ENCODE assay signal across 14 cellular contexts in the genomic region with DNA sequence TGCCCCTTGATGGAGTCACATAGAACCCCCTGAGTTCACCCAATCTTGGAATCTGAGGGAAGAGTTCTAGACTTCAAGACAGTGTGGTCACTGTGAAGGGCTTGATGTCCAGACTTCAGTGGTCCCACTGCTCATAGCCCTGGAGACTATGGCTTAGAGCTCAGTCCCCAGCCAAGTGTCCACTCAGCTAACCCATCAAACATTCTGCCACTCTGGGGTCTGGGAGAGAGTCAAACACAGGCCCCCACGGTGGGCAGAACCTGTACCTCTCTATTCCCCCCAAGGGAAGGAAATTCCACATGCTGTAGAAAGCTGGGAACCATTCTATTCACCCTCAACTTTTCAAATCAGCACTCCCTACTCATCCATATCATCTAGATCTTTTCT. TPM values are rescaled to one million over a fixed set of nuclear protein-coding genes. Genes with fewer than 3 reads are reported as not detected.
DNase-seq lines count a peak whose midpoint lies in the region; ATAC-seq, FAIRE-seq and TF ChIP-seq lines count a peak whose summit lies in the region.
"Had no signal": no experiment of that assay in that cellular context is flagged by ENCODE, and none has a peak within 500 bp of the region (broad histone marks: within the 10 kb centered on the region; RNA-seq: fewer than 3 reads in every experiment).

No MANE protein-coding gene starts in this region.

- H3K79me2 ChIP-seq in GM23248 (ENCODE audit: insufficient read depth) (no peaks in the 10 kb centered on the region), keratinocyte (ENCODE audit: control insufficient read depth, insufficient read depth, low read length) (no peaks in the 10 kb centered on the region)

- DNase-seq in GM23248, result no peak
- DNase-seq in keratinocyte (ENCODE audit: low read depth, low spot score), result no peak
- no peak for DNase-seq in stimulated activated effector memory CD8-positive, alpha-beta T cell treated with anti-CD3 and anti-CD28 coated beads, Interleukin-12 subunit alpha, Interleukin-12 subunit beta, amount 100 ng/mL, for 72 hours (ENCODE audit: low spot score in 2 of 2)
- no peak for DNase-seq in GM12891 (ENCODE audit: insufficient read length, low spot score)
- DNase-seq in midbrain (lab: John Stamatoyannopoulos, UW), result no peak
- no peak for DNase-seq in NCI-H226
- DNase-seq: activated naive CD4-positive, alpha-beta T cell treated with anti-CD3 and anti-CD28 coated beads, Interleukin-2, amount 50 U/mL, for 16 hours; CD4-positive, alpha-beta memory T cell; effector memory CD4-positive, alpha-beta T cell; MM.1S; naive B cell; NCI-H510A treated with DMSO at 0.1 percent for 48 hours had no signal

- no peak for TF ChIP-seq CTCF in WI38 (IDR thresholded peaks at IDR 0.05; ENCODE audit: low read depth, low read length)
- no peak for TF ChIP-seq CTCF in keratinocyte (optimal IDR thresholded peaks at IDR 0.05 in 1 of 3, IDR thresholded peaks at IDR 0.05 in 1 of 3, conservative IDR thresholded peaks at IDR 0.05 in 1 of 3; ENCODE audit: extremely low read depth in 1 of 3, insufficient read depth in 2 of 3, low read length in 3 of 3)

- H3F3A ChIP-seq in GM23248 (ENCODE audit: insufficient read depth), result peaks cover 76% of the 10 kb centered on the region

- peaks cover under 1% of the 10 kb centered on the region for H3K9me3 Mint-ChIP-seq in stimulated activated effector memory CD8-positive, alpha-beta T cell treated with anti-CD3 and anti-CD28 coated beads, Interleukin-12 subunit alpha, Interleukin-12 subunit beta, amount 100 ng/mL, for 72 hours
- H3K9me3 Mint-ChIP-seq: CD4-positive, alpha-beta memory T cell; naive B cell had no signal

- no peak overlapping the region for H2AFZ ChIP-seq in GM23248
- H2AFZ ChIP-seq in keratinocyte (ENCODE audit: control insufficient read depth, low read length), result peak overlapping the region; percentile 57

- H3K4me2 ChIP-seq in GM23248 (ENCODE audit: unreplicated experiment) (peak overlapping the region; percentile 56), keratinocyte (ENCODE audit: control insufficient read depth, extremely low read depth, insufficient read depth, low read depth, low read length) (peak overlapping the region; percentile 76)

- in situ Hi-C loops in GM23248 (cut with MboI), result no loop called here

- no peaks in the 10 kb centered on the region for H3K36me3 ChIP-seq in GM23248 (ENCODE audit: low read depth)
- no peaks in the 10 kb centered on the region for H3K36me3 ChIP-seq in keratinocyte (ENCODE audit: control insufficient read depth in 2 of 2, extremely low read depth in 1 of 2, insufficient read depth in 2 of 2, low read length in 2 of 2)

- H3K4me3 ChIP-seq in GM23248 (0 out of 2 replicates have a peak overlapping the region, but pooled peaks have one; percentile 16), WI38 (ENCODE audit: low read depth, low read length) (peak overlapping the region; percentile 24; the same call in 1 of the 2 replicates), keratinocyte (ENCODE audit: control insufficient read depth in 2 of 3, extremely low read depth in 1 of 3, insufficient read depth in 2 of 3, low read depth in 1 of 3, low read length in 3 of 3) (no peak overlapping the region)

- peaks cover 42% of the 10 kb centered on the region for H3K4me1 Mint-ChIP-seq in stimulated activated effector memory CD8-positive, alpha-beta T cell treated with anti-CD3 and anti-CD28 coated beads, Interleukin-12 subunit alpha, Interleukin-12 subunit beta, amount 100 ng/mL, for 72 hours

- H3K4me1 ChIP-seq in GM23248 (ENCODE audit: insufficient read depth) (peaks cover 88% of the 10 kb centered on the region), keratinocyte (ENCODE audit: control insufficient read depth, extremely low read depth, insufficient read depth, low read length) (peaks cover 53% of the 10 kb centered on the region)

- TF ChIP-seq POLR2A in GM12891 (IDR thresholded peaks at IDR 0.05; ENCODE audit: low read depth, low read length), result no peak

- H4K20me1 ChIP-seq in GM23248 (ENCODE audit: insufficient read depth) (no peaks in the 10 kb centered on the region), keratinocyte (ENCODE audit: control insufficient read depth, extremely low read depth, insufficient read depth, low read length) (no peaks in the 10 kb centered on the region)

- H3K27me3 ChIP-seq in GM23248 (replicated peaks; ENCODE audit: insufficient read depth), result no peaks in the 10 kb centered on the region
- H3K27me3 ChIP-seq in keratinocyte (ENCODE audit: control insufficient read depth, extremely low read depth, insufficient read depth, low read length), result no peaks in the 10 kb centered on the region

- H3K4me3 Mint-ChIP-seq in stimulated activated effector memory CD8-positive, alpha-beta T cell treated with anti-CD3 and anti-CD28 coated beads, Interleukin-12 subunit alpha, Interleukin-12 subunit beta, amount 100 ng/mL, for 72 hours, result no peak overlapping the region
- H3K4me3 Mint-ChIP-seq: CD4-positive, alpha-beta memory T cell; naive B cell had no signal

- H3K9me1 ChIP-seq in keratinocyte (ENCODE audit: control insufficient read depth, extremely low read depth, insufficient read depth, low read length), result no peaks in the 10 kb centered on the region

- no peaks in the 10 kb centered on the region for H3K9me2 ChIP-seq in GM23248 (ENCODE audit: insufficient read depth)

- peaks cover 12% of the 10 kb centered on the region for H3K36me3 Mint-ChIP-seq in stimulated activated effector memory CD8-positive, alpha-beta T cell treated with anti-CD3 and anti-CD28 coated beads, Interleukin-12 subunit alpha, Interleukin-12 subunit beta, amount 100 ng/mL, for 72 hours
- H3K36me3 Mint-ChIP-seq: CD4-positive, alpha-beta memory T cell; naive B cell had no signal

- 91 to 100% methylated on average over 1 of the region's 1 CpG for WGBS in GM23248 (ENCODE audit: low coverage in 1 of 2, low lambda C conversion rate in 2 of 2, missing lambda C conversion rate in 2 of 2), 2 experiments

- H3K27ac Mint-ChIP-seq in stimulated activated effector memory CD8-positive, alpha-beta T cell treated with anti-CD3 and anti-CD28 coated beads, Interleukin-12 subunit alpha, Interleukin-12 subunit beta, amount 100 ng/mL, for 72 hours, result peak overlapping the region; percentile 69
- H3K27ac Mint-ChIP-seq: naive B cell had no signal

- dilution Hi-C loops in keratinocyte (cut with MboI; ENCODE audit: extremely low pct_ligation_motif_present, low sequenced_read_pairs), result no loop called here

- H3K9me3 ChIP-seq in GM23248 (ENCODE audit: low read depth), result no peaks in the 10 kb centered on the region
- H3K9me3 ChIP-seq in keratinocyte (ENCODE audit: control insufficient read depth, low read depth, low read length), result no peaks in the 10 kb centered on the region

- H3K9ac ChIP-seq in GM23248 (peak overlapping the region; percentile 77), keratinocyte (ENCODE audit: control insufficient read depth, extremely low read depth, insufficient read depth, low read length) (peak overlapping the region; percentile 56)

- no peak for FAIRE-seq in keratinocyte (lab: Jason Lieb, UNC)
- no peak for FAIRE-seq in GM12891 (lab: Jason Lieb, UNC)

- ATAC-seq in stimulated activated effector memory CD8-positive, alpha-beta T cell treated with anti-CD3 and anti-CD28 coated beads, Interleukin-12 subunit alpha, Interleukin-12 subunit beta, amount 100 ng/mL, for 72 hours, result no peak
- no peak for ATAC-seq in GM21576 (IDR thresholded peaks at IDR 0.05; ENCODE audit: unreplicated experiment)

- H3K27ac ChIP-seq in GM23248 (peak overlapping the region; percentile 97), keratinocyte (ENCODE audit: control insufficient read depth, insufficient read depth, low read length) (peak overlapping the region; percentile 71)

TF ChIP-seq in GM12891, 5 proteins besides CTCF, POLR2A, EP300 and RAD21:
- TF ChIP-seq TAF1 (IDR thresholded peaks at IDR 0.05; ENCODE audit: low read depth, low read length) (no peak), POU2F2 (IDR thresholded peaks at IDR 0.05; ENCODE audit: low read depth, low read length) (no peak), POLR2AphosphoS5 (IDR thresholded peaks at IDR 0.05; ENCODE audit: low read depth, low read length) (no peak), PAX5 (IDR thresholded peaks at IDR 0.05; ENCODE audit: insufficient read depth, low read length, severe bottlenecking) (no peak), SPI1 (IDR thresholded peaks at IDR 0.05; ENCODE audit: low read depth, low read length) (no peak)
TF ChIP-seq in GM12891: peak in this region for 0.

RNA-seq across cellular contexts. Expression of a gene that starts 15.5 kb away (rescaled TPM):
- total RNA-seq in GM23248 (2014; rRNA removed; shearing (Covaris generic)), result 5.0 and 12.1 TPM in 2 replicates
- 7.4 and 8.3 TPM in 2 replicates for polyA plus RNA-seq in GM23248 (2016; fragmentation: Nextera tagmentation; extraction: Ambion mirVana)
- polyA plus RNA-seq in keratinocyte, result 5.3 to 7.3 TPM (median 5.9 TPM) in 3 replicates
- polyA plus RNA-seq in keratinocyte (2011; ENCODE audit: low read depth), result 6.8 TPM
- 7.3 TPM in 2 replicates for polyA plus RNA-seq in keratinocyte (2011; cell fraction: cytosol; rRNA removed)
- 8.6 and 9.5 TPM in 2 replicates for polyA plus RNA-seq in keratinocyte (2011; cell fraction: nucleus; rRNA removed)
- polyA plus RNA-seq in keratinocyte (2012; ENCODE audit: low replicate concordance), result 6.6 and 10.7 TPM in 2 replicates
- 5.0 to 6.8 TPM (median 5.0 TPM) in 3 replicates for polyA minus RNA-seq in keratinocyte
- 3.1 TPM for polyA minus RNA-seq in keratinocyte (2011; cell fraction: cytosol; rRNA and poly(A)+ RNA removed)
- 4.9 and 6.2 TPM in 2 replicates for polyA minus RNA-seq in keratinocyte (2011; cell fraction: nucleus; rRNA and poly(A)+ RNA removed)
- 9.2 TPM for polyA plus RNA-seq in GM12891 (2012; ENCODE audit: low read depth, missing spikeins)

RNA-seq across cellular contexts. Expression of a gene that starts 15.9 kb away (rescaled TPM):
- 1.2 and 4.6 TPM in 2 replicates for total RNA-seq in GM23248 (2014; rRNA removed; shearing (Covaris generic))
- polyA plus RNA-seq in GM23248 (2016; fragmentation: Nextera tagmentation; extraction: Ambion mirVana) (4.4 and 6.5 TPM in 2 replicates), keratinocyte (0.44 to 0.85 TPM (median 0.80 TPM) in 3 replicates)
- 9.2 TPM for polyA plus RNA-seq in keratinocyte (2011; ENCODE audit: low read depth)
- 0.57 and 1.1 TPM in 2 replicates for polyA plus RNA-seq in keratinocyte (2011; cell fraction: cytosol; rRNA removed)
- 2.0 and 2.9 TPM in 2 replicates for polyA plus RNA-seq in keratinocyte (2011; cell fraction: nucleus; rRNA removed)
- 0.37 and 4.8 TPM in 2 replicates for polyA plus RNA-seq in keratinocyte (2012; ENCODE audit: low replicate concordance)
- 0.36 to 0.63 TPM (median 0.38 TPM) in 3 replicates for polyA minus RNA-seq in keratinocyte
- polyA minus RNA-seq in keratinocyte (2011; cell fraction: cytosol; rRNA and poly(A)+ RNA removed), result 2.7 TPM
- polyA minus RNA-seq in keratinocyte (2011; cell fraction: nucleus; rRNA and poly(A)+ RNA removed), result 2.5 and 2.6 TPM in 2 replicates
- polyA plus RNA-seq in GM12891 (2012; ENCODE audit: low read depth, missing spikeins), result 1.5 TPM

Comparison
In these comparisons a context has a peak if more than half of its experiments do, and no peak if none do; other contexts are left out.
1. H3K4me3 ChIP-seq: peak in GM23248 (single experiment) and WI38 (single experiment); none in keratinocyte (0 of 3).